In the genomic region with DNA sequence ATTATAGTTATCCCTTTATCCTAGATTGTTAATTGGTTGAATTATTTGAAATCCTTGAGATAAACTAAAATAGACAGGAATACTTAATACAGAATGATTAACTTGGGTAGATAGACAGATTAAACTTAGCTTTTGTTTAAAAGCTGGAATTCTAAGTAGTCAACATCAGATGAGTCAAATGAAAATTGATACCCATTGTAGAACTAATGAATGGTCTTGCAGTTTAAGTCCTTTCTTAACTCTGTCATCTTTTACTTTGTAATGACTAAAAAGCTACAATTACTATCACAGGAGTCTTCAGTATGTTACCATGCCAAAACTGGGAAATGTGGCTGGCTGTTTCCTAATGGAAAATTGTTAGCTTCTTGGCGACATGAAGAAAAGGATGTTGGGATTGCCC, we compare ENCODE assay signal across 10 cellular contexts. TPM values are rescaled to one million over a fixed set of nuclear protein-coding genes. Genes with fewer than 3 reads are reported as not detected.
DNase-seq lines count a peak whose midpoint lies in the region; ATAC-seq, FAIRE-seq and TF ChIP-seq lines count a peak whose summit lies in the region.
"Had no signal": no experiment of that assay in that cellular context is flagged by ENCODE, and none has a peak within 500 bp of the region (broad histone marks: within the 10 kb centered on the region; RNA-seq: fewer than 3 reads in every experiment).

No MANE protein-coding gene starts in this region.

- no peak overlapping the region for H2AFZ ChIP-seq in OCI-LY1 (ENCODE audit: low read length)

- peaks cover 4% of the 10 kb centered on the region for H3K36me3 Mint-ChIP-seq in CD8-positive, alpha-beta T cell
- no peaks in the 10 kb centered on the region for H3K36me3 Mint-ChIP-seq in nephron progenitor cell (ENCODE audit: low read depth)

- peak overlapping the region; percentile 87 for H3K4me3 Mint-ChIP-seq in CD8-positive, alpha-beta T cell
- no peak overlapping the region for H3K4me3 Mint-ChIP-seq in nephron progenitor cell

- POLR2A ChIA-PET in CD8-positive, alpha-beta T cell (lab: Charles Lee), result no interaction called here

- H3K36me3 ChIP-seq in CD8-positive, alpha-beta T cell (ENCODE audit: insufficient read depth, low read length), result no peaks in the 10 kb centered on the region
- no peaks in the 10 kb centered on the region for H3K36me3 ChIP-seq in OCI-LY1 (ENCODE audit: insufficient read depth, low read length)
- H3K36me3 ChIP-seq in pancreas, result no peaks in the 10 kb centered on the region

- no peaks in the 10 kb centered on the region for H3K9me2 ChIP-seq in OCI-LY1 (ENCODE audit: low read depth, low read length)

- H3K27ac Mint-ChIP-seq in CD8-positive, alpha-beta T cell, result peak overlapping the region; percentile 95
- H3K27ac Mint-ChIP-seq in nephron progenitor cell, result no peak overlapping the region

- no peak overlapping the region for H3K9ac ChIP-seq in OCI-LY1 (ENCODE audit: low read length)

- peak overlapping the region; percentile 65 for H3K4me3 ChIP-seq in CD8-positive, alpha-beta T cell (ENCODE audit: low read depth, low read length)
- H3K4me3 ChIP-seq in OCI-LY1 (ENCODE audit: low read depth, low read length, poor library complexity, severe bottlenecking) (no peak overlapping the region), coronary artery (peak overlapping the region; percentile 66), pancreas (peak overlapping the region in 1 of 4 donors; percentile 46)

- peaks cover 7% of the 10 kb centered on the region for H3K4me1 ChIP-seq in CD8-positive, alpha-beta T cell (ENCODE audit: insufficient read depth, low read length)
- H3K4me1 ChIP-seq in OCI-LY1 (ENCODE audit: insufficient read depth, low read length, severe bottlenecking), result peaks cover 40% of the 10 kb centered on the region
- peaks cover 0 to 14% (median 8%) of the 10 kb centered on the region in 3 donors for H3K4me1 ChIP-seq in pancreas

- H3F3A ChIP-seq in OCI-LY1 (ENCODE audit: insufficient read depth, low read length), result no peaks in the 10 kb centered on the region

- FAIRE-seq in pancreas (lab: Jason Lieb, UNC), result peak; percentile 77

- intact Hi-C loops in CD8-positive, alpha-beta T cell (cut with DNase I, micrococcal nuclease), result loop anchor here (5.0 to 10.0 kb wide), 4 partner anchors 604 to 1956 kb away; a partner anchor contains a TSS
- intact Hi-C loops in pancreas (cut with DNase I), result no loop called here

- WGBS in pancreas, 2 donors, result 67 to 86% methylated on average over 1 of the region's 1 CpG

- H3K27ac ChIP-seq in CD8-positive, alpha-beta T cell (ENCODE audit: low read depth, low read length), result peak overlapping the region; percentile 94
- H3K27ac ChIP-seq in OCI-LY1 (ENCODE audit: low read depth, low read length, poor library complexity, severe bottlenecking) (peak overlapping the region; percentile 88), coronary artery (peak overlapping the region; percentile 65 to 77), pancreas (peak overlapping the region; percentile 40 to 89 (median 69))

- H3K27me3 ChIP-seq in CD8-positive, alpha-beta T cell (ENCODE audit: insufficient read depth, low read length), result no peaks in the 10 kb centered on the region
- H3K27me3 ChIP-seq in OCI-LY1 (ENCODE audit: insufficient read depth, low read length), result no peaks in the 10 kb centered on the region
- no peaks in the 10 kb centered on the region for H3K27me3 ChIP-seq in pancreas

- H3K9me3 Mint-ChIP-seq in CD8-positive, alpha-beta T cell, result no peaks in the 10 kb centered on the region
- H3K9me3 Mint-ChIP-seq in nephron progenitor cell, result no peaks in the 10 kb centered on the region

- peak overlapping the region; percentile 60; the same call in 1 of the 2 replicates for H3K4me2 ChIP-seq in OCI-LY1 (ENCODE audit: low read length)

- H3K9me3 ChIP-seq in CD8-positive, alpha-beta T cell (ENCODE audit: low read length), result no peaks in the 10 kb centered on the region
- H3K9me3 ChIP-seq in OCI-LY1 (ENCODE audit: low read length) (no peaks in the 10 kb centered on the region), pancreas (no peaks in the 10 kb centered on the region)

- CTCF ChIA-PET in CD8-positive, alpha-beta T cell (lab: Charles Lee), result interaction anchor here (1.0 to 2.6 kb wide), 2 partner anchors 22 to 24 kb away, joined by 3 to 9 read pairs; no protein-coding TSS in a partner anchor

- no peak for ATAC-seq in CD8-positive, alpha-beta T cell
- no peak for ATAC-seq in pancreas
- no peak for ATAC-seq in GM21619 (IDR thresholded peaks at IDR 0.05; ENCODE audit: unreplicated experiment)
- no peak for ATAC-seq in GM18868 (IDR thresholded peaks at IDR 0.05; ENCODE audit: unreplicated experiment)

- DNase-seq in CD8-positive, alpha-beta T cell, result no peak
- DNase-seq in coronary artery (ENCODE audit: low spot score), result no peak
- no peak for DNase-seq in pancreas
- no peak for DNase-seq in islet precursor cell
- no peak for DNase-seq in nephron progenitor cell
- DNase-seq: amniotic stem cell, RPMI8226 had no signal

- H3K4me1 Mint-ChIP-seq in CD8-positive, alpha-beta T cell (ENCODE audit: low read depth), result peaks cover 25% of the 10 kb centered on the region
- peaks cover 19% of the 10 kb centered on the region for H3K4me1 Mint-ChIP-seq in nephron progenitor cell

- no peaks in the 10 kb centered on the region for H4K20me1 ChIP-seq in OCI-LY1 (ENCODE audit: insufficient read depth, low read length)

- H3K27me3 Mint-ChIP-seq in CD8-positive, alpha-beta T cell (ENCODE audit: low read depth), result no peaks in the 10 kb centered on the region
- no peaks in the 10 kb centered on the region for H3K27me3 Mint-ChIP-seq in nephron progenitor cell (ENCODE audit: low read depth, poor library complexity)

- no peaks in the 10 kb centered on the region for H3K79me2 ChIP-seq in OCI-LY1 (ENCODE audit: insufficient read depth, low read length)

- no peak for TF ChIP-seq CTCF in CD8-positive, alpha-beta T cell (IDR thresholded peaks at IDR 0.05)
- TF ChIP-seq CTCF in OCI-LY1 (IDR thresholded peaks at IDR 0.05; ENCODE audit: low read length) (no peak), coronary artery (IDR thresholded peaks at IDR 0.05) (no peak), pancreas (IDR thresholded peaks at IDR 0.05) (no peak), nephron progenitor cell (IDR thresholded peaks at IDR 0.05) (no peak)

RNA-seq across cellular contexts. Expression of a gene that starts 20.3 kb away (rescaled TPM):
- 100 to 1,000 TPM; 163 to 167 TPM for total RNA-seq in CD8-positive, alpha-beta T cell
- total RNA-seq in pancreas, result 10 to 100 TPM in 3 of 6 donors, 1 to 10 TPM in 3; 4.6 to 36.6 (median 17.7) TPM
- 10 to 100 TPM; 30.4 to 34.2 TPM for polyA plus RNA-seq in pancreas

Comparison
In these comparisons a context has a peak if more than half of its experiments do, and no peak if none do; other contexts are left out.
1. RNA of a gene that starts 20.3 kb away (total RNA-seq): 163 to 167 TPM in CD8-positive, alpha-beta T cell; 4.6 to 36.6 TPM in pancreas; every median in the first group is over 4 times any median in the second.
2. intact Hi-C loops: an anchor here in CD8-positive, alpha-beta T cell (5.0 to 10.0 kb wide); none called in pancreas.
3. Peak in every context shown above with its lines, with median percentiles within 50 percentile points of each other: H3K27ac ChIP-seq.